ENCODE assay signal across 8 cellular contexts in the genomic region with DNA sequence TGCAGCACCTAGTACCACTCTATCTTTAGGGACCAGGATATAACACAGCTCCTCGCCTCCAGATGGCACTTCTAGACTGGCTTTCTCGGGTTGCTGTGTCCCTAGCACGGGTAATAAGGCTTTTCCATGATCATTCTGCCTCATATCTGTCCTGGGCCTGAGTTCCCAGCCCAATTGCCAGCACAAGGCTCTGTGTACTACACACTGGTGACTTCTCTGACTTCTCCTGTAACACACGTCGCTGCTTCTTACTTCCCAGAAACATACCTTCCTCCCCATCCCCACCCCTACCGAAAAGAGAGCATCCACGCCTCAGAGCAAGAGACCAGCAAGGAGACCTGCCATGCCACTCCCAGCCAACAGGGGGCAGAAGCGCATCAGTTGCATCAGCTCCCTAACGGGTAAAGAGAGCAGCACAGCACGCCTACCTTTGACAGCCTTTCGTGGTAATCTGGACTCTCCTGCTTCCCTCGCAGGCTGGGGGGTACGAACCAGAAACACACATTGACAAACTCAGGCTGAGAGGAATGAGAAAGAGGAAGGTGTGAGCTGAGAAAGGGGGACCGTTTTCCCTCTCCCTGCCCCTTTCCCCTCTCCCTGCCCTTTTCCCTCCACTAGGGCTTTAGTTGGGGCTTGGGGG. TPM values are rescaled to one million over a fixed set of nuclear protein-coding genes. Genes with fewer than 3 reads are reported as not detected.
DNase-seq lines count a peak whose midpoint lies in the region; ATAC-seq and TF ChIP-seq lines count a peak whose summit lies in the region.

No MANE protein-coding gene starts in this region.

- H3K27me3 Mint-ChIP-seq in activated T-helper 17 cell treated with anti-CD3 and anti-CD28 coated beads, Interleukin-2, amount 50 U/mL, for 72 hours = no peaks in the 10 kb centered on the region

- no peaks in the 10 kb centered on the region for H3K9me3 ChIP-seq in MG63

- DNase-seq in COLO829 (ENCODE audit: low spot score) (peak; percentile 91), MG63 (peak; percentile 72), foreskin fibroblast (peak; percentile 54 to 89), nucleus accumbens (lab: John Stamatoyannopoulos, UW) (peak in 51 of 56 donors; percentile 4 to 85 (median 46)), superior temporal gyrus (ENCODE audit: extremely low spot score) (peak; percentile 81)

- 0 out of 2 replicates have a peak, but pooled peaks cover 4% of the 10 kb centered on the region for H3K36me3 ChIP-seq in MG63

- H3K4me3 Mint-ChIP-seq in activated T-helper 17 cell treated with anti-CD3 and anti-CD28 coated beads, Interleukin-2, amount 50 U/mL, for 72 hours = peak overlapping the region; percentile 25

- no peaks in the 10 kb centered on the region for H3K36me3 Mint-ChIP-seq in activated T-helper 17 cell treated with anti-CD3 and anti-CD28 coated beads, Interleukin-2, amount 50 U/mL, for 72 hours (ENCODE audit: low read depth)

- H3K4me1 Mint-ChIP-seq in activated T-helper 17 cell treated with anti-CD3 and anti-CD28 coated beads, Interleukin-2, amount 50 U/mL, for 72 hours = peaks cover 10% of the 10 kb centered on the region

- ATAC-seq in GM21529 (IDR thresholded peaks at IDR 0.05; ENCODE audit: unreplicated experiment) = peak; percentile 79
- peak; percentile 100 for ATAC-seq in activated T-helper 17 cell treated with anti-CD3 and anti-CD28 coated beads, Interleukin-2, amount 50 U/mL, for 72 hours (replicated peaks)

- TF ChIP-seq CTCF in foreskin fibroblast (IDR thresholded peaks at IDR 0.05; ENCODE audit: low read depth, low read length) = peak; percentile 99

- no peak overlapping the region for H3K4me3 ChIP-seq in MG63
- H3K4me3 ChIP-seq in foreskin fibroblast (ENCODE audit: low read depth in 1 of 2, low read length in 2 of 2) = no peak overlapping the region

- no peaks in the 10 kb centered on the region for H3K9me3 Mint-ChIP-seq in activated T-helper 17 cell treated with anti-CD3 and anti-CD28 coated beads, Interleukin-2, amount 50 U/mL, for 72 hours

- peak overlapping the region; percentile 29 for H3K27ac Mint-ChIP-seq in activated T-helper 17 cell treated with anti-CD3 and anti-CD28 coated beads, Interleukin-2, amount 50 U/mL, for 72 hours

- TF ChIP-seq POLR2A in Raji (IDR thresholded peaks at IDR 0.05; ENCODE audit: insufficient read depth, low read depth, low read length) = peak; percentile 49

- no peaks in the 10 kb centered on the region for H3K27me3 ChIP-seq in MG63

RNA-seq across cellular contexts. Expression of gene ZNF740, which starts 21.2 kb away (rescaled TPM):
- 14.7 and 22.2 TPM in 2 replicates for total RNA-seq in MG63 (2014; rRNA removed; shearing (Covaris generic); ENCODE audit: low replicate concordance)
- total RNA-seq in activated T-helper 17 cell treated with anti-CD3 and anti-CD28 coated beads, Interleukin-2, amount 50 U/mL, for 72 hours = 10 to 100 TPM; 41.8 to 42.3 TPM

RNA-seq across cellular contexts. Expression of gene CSAD, which starts 21.4 kb away (rescaled TPM):
- 1.2 and 7.1 TPM in 2 replicates for total RNA-seq in MG63 (2014; rRNA removed; shearing (Covaris generic); ENCODE audit: low replicate concordance)
- 10 to 100 TPM; 29.8 to 43.5 TPM for total RNA-seq in activated T-helper 17 cell treated with anti-CD3 and anti-CD28 coated beads, Interleukin-2, amount 50 U/mL, for 72 hours

RNA-seq across cellular contexts. Expression of gene ITGB7, which starts 47.7 kb away (rescaled TPM):
- total RNA-seq in MG63 (2014; rRNA removed; shearing (Covaris generic); ENCODE audit: low replicate concordance) = 1.6 TPM in 1 of 2 replicates, not detected in the other
- 100 to 1,000 TPM; 183 to 187 TPM for total RNA-seq in activated T-helper 17 cell treated with anti-CD3 and anti-CD28 coated beads, Interleukin-2, amount 50 U/mL, for 72 hours

RNA-seq across cellular contexts. Expression of gene SOAT2, which starts 56.0 kb away (rescaled TPM):
- total RNA-seq in MG63 (2014; rRNA removed; shearing (Covaris generic); ENCODE audit: low replicate concordance) = not detected in 2 replicates
- total RNA-seq in activated T-helper 17 cell treated with anti-CD3 and anti-CD28 coated beads, Interleukin-2, amount 50 U/mL, for 72 hours = 1 to 10 TPM in 1 of 2 donors, under 1 TPM in 1; 0.28 to 1.1 TPM

Comparison
In these comparisons a context has a peak if more than half of its experiments do, and no peak if none do; other contexts are left out.
1. RNA of gene ITGB7, which starts 47.7 kb away (total RNA-seq): 183 to 187 TPM in activated T-helper 17 cell treated with anti-CD3 and anti-CD28 coated beads, Interleukin-2, amount 50 U/mL, for 72 hours; 1.6 TPM in MG63; every median in the first group is over 10 times any median in the second.
2. Peak in every context shown above with its lines, with median percentiles within 50 percentile points of each other: DNase-seq.